In genomic region chr13:99104396-99104795, GRCh38 we compare ENCODE assay signal across 1 cellular context.
TF ChIP-seq lines count a peak whose summit lies in the region.

No MANE protein-coding gene starts in this region.

TF ChIP-seq in K562, 482 proteins besides CTCF, POLR2A, EP300 and RAD21 (continued from another document):
- TF ChIP-seq CSDE1 (IDR thresholded peaks at IDR 0.05) (no peak), SMARCB1 (IDR thresholded peaks at IDR 0.05; ENCODE audit: insufficient read length, low read depth) (no peak), FOXM1 (IDR thresholded peaks at IDR 0.05; ENCODE audit: low read depth) (peak; percentile 38; the same call in 1 of the 2 replicates), FOXM1 (CRISPR knock-in tag; IDR thresholded peaks at IDR 0.05; ENCODE audit: low read depth) (no peak)
- TF ChIP-seq, protein P1, sequence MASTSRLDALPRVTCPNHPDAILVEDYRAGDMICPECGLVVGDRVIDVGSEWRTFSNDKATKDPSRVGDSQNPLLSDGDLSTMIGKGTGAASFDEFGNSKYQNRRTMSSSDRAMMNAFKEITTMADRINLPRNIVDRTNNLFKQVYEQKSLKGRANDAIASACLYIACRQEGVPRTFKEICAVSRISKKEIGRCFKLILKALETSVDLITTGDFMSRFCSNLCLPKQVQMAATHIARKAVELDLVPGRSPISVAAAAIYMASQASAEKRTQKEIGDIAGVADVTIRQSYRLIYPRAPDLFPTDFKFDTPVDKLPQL (IDR thresholded peaks at IDR 0.05; ENCODE audit: extremely low read depth, insufficient read length) = no peak
TF ChIP-seq in K562: peak in this region for 2.
